Comparison of ENCODE assay signal across 1 cellular context in genomic region chr12:79929065-79929464, GRCh38.
TF ChIP-seq lines count a peak whose summit lies in the region.

No MANE protein-coding gene starts in this region.

TF ChIP-seq in H1, 55 proteins besides CTCF, POLR2A, EP300 and RAD21:
- TF ChIP-seq POLR2AphosphoS5 (IDR thresholded peaks at IDR 0.05; ENCODE audit: low read depth, low read length), result peak; percentile 60; the same call in 1 of the 2 replicates
- TF ChIP-seq ZNF274 (IDR thresholded peaks at IDR 0.05; ENCODE audit: borderline replicate concordance, extremely low read depth, low read length), result no peak
TF ChIP-seq in H1: peak in this region for 1.
